In genomic region chr11:65868076-65868667, GRCh38 we compare ENCODE assay signal across 10 cellular contexts. TPM values are rescaled to one million over a fixed set of nuclear protein-coding genes. Genes with fewer than 3 reads are reported as not detected.
A peak's percentile ranks its signal among the peaks of the same experiment; 100 is the strongest.
DNase-seq lines count a peak whose midpoint lies in the region; ATAC-seq and TF ChIP-seq lines count a peak whose summit lies in the region.
"Had no signal": no experiment of that assay in that cellular context is flagged by ENCODE, and none has a peak within 500 bp of the region (broad histone marks: within the 10 kb centered on the region; RNA-seq: fewer than 3 reads in every experiment).

No MANE protein-coding gene starts in this region.

- no peak overlapping the region for H2AFZ ChIP-seq in PC-3 (ENCODE audit: low read length)

- POLR2A ChIA-PET in PC-3 (lab: Charles Lee; ENCODE audit: unreplicated experiment): interaction anchor here (0.6 kb wide), 1 partner anchor 32 kb away, joined by 3 read pairs; no protein-coding TSS in a partner anchor

- DNase-seq in activated CD4-positive, CD25-positive, alpha-beta regulatory T cell (lab: John Stamatoyannopoulos, UW): no peak
- peak; percentile 20 for DNase-seq in NCI-H345 (lab: John Stamatoyannopoulos, UW)
- peak; percentile 18 for DNase-seq in left ventricle myocardium inferior
- no peak for DNase-seq in NCI-H2196 (lab: John Stamatoyannopoulos, UW; ENCODE audit: unreplicated experiment)
- no peak for DNase-seq in PC-3
- DNase-seq: activated CD4-positive, alpha-beta T cell treated with anti-CD3 and anti-CD28 coated beads for 4 hours; gastrocnemius medialis had no signal

- H3K27me3 ChIP-seq in left ventricle myocardium inferior (ENCODE audit: low read depth): no peaks in the 10 kb centered on the region
- H3K27me3 ChIP-seq in rectal smooth muscle tissue (ENCODE audit: control insufficient read depth, insufficient read depth, low read length): no peaks in the 10 kb centered on the region
- no peaks in the 10 kb centered on the region for H3K27me3 ChIP-seq in PC-3 (ENCODE audit: low read length)
- H3K27me3 ChIP-seq: gastrocnemius medialis had no signal

- H3K4me1 ChIP-seq in left ventricle myocardium inferior (peaks cover 56% of the 10 kb centered on the region), rectal smooth muscle tissue (ENCODE audit: control insufficient read depth, insufficient read depth, low read length) (peaks cover 8% of the 10 kb centered on the region), PC-3 (ENCODE audit: insufficient read depth, low read length) (peaks cover 4% of the 10 kb centered on the region)

- H3K36me3 ChIP-seq in left ventricle myocardium inferior (peaks cover 62% of the 10 kb centered on the region), rectal smooth muscle tissue (ENCODE audit: control insufficient read depth, insufficient read depth, low read length) (peaks cover 23% of the 10 kb centered on the region), PC-3 (ENCODE audit: low read depth, low read length) (peaks cover 20% of the 10 kb centered on the region; the same call in 1 of the 2 replicates)

- H4K20me1 ChIP-seq in PC-3 (ENCODE audit: low read length): no peaks in the 10 kb centered on the region

- no TSS peak for BruUV-seq in PC-3 (replicated peaks; lab: Mats Ljungman, UMichigan)

- H3K27ac ChIP-seq in left ventricle myocardium inferior (replicated peaks) (no peak overlapping the region), rectal smooth muscle tissue (ENCODE audit: low read depth, low read length) (peak overlapping the region; percentile 9), PC-3 (ENCODE audit: low read length) (no peak overlapping the region)
- H3K27ac ChIP-seq: gastrocnemius medialis had no signal

- ATAC-seq in activated CD4-positive, CD25-positive, alpha-beta regulatory T cell treated with anti-CD3 and anti-CD28 coated beads, Interleukin-2, amount 50 U/mL, for 24 hours: peak; percentile 24 to 32
- ATAC-seq in PC-3 (no peak), GM18909 (IDR thresholded peaks at IDR 0.05; ENCODE audit: poor library complexity, unreplicated experiment) (no peak)
- ATAC-seq: gastrocnemius medialis had no signal

- H3F3A ChIP-seq in PC-3 (ENCODE audit: low read length, unreplicated experiment): no peaks in the 10 kb centered on the region

- H3K9me2 ChIP-seq in PC-3 (replicated peaks; ENCODE audit: low read length): no peaks in the 10 kb centered on the region

- H3K79me2 ChIP-seq in PC-3 (ENCODE audit: low read length): no peaks in the 10 kb centered on the region; the same call in 1 of the 2 replicates

- H3K9ac ChIP-seq in rectal smooth muscle tissue (ENCODE audit: low read length) (no peak overlapping the region), PC-3 (ENCODE audit: low read length) (no peak overlapping the region)

- no peak overlapping the region for H3K4me2 ChIP-seq in PC-3 (ENCODE audit: low read length)

- TF ChIP-seq CTCF in left ventricle myocardium inferior (IDR thresholded peaks at IDR 0.05; ENCODE audit: borderline replicate concordance): no peak
- TF ChIP-seq CTCF in PC-3 (conservative IDR thresholded peaks at IDR 0.05; ENCODE audit: low read depth, low read length): no peak

- intact Hi-C loops in left ventricle myocardium inferior (cut with micrococcal nuclease): no loop called here
- intact Hi-C loops in PC-3 (cut with micrococcal nuclease): no loop called here

- no peak overlapping the region for H3K4me3 ChIP-seq in left ventricle myocardium inferior
- H3K4me3 ChIP-seq in rectal smooth muscle tissue (ENCODE audit: low read length): no peak overlapping the region
- H3K4me3 ChIP-seq in PC-3 (ENCODE audit: low read length): no peak overlapping the region
- H3K4me3 ChIP-seq: gastrocnemius medialis had no signal

- CTCF ChIA-PET in PC-3 (lab: Charles Lee): interaction anchor here (0.7 kb wide), 1 partner anchor 8 kb away, joined by 4 read pairs; the partner anchor contains the start of gene MUS81

- H3K9me3 ChIP-seq in left ventricle myocardium inferior (replicated peaks) (no peaks in the 10 kb centered on the region), PC-3 (ENCODE audit: low read length) (no peaks in the 10 kb centered on the region)
- H3K9me3 ChIP-seq: gastrocnemius medialis had no signal

RNA-seq across cellular contexts. Expression of gene EFEMP2, which starts 4.4 kb away (rescaled TPM):
- total RNA-seq in left ventricle myocardium inferior (85.1 TPM), PC-3 (2014; rRNA removed) (2.6 and 4.5 TPM in 2 replicates)

RNA-seq across cellular contexts. Expression of gene MUS81, which starts 7.9 kb away (rescaled TPM):
- 31.5 TPM for total RNA-seq in left ventricle myocardium inferior
- 82.0 and 94.6 TPM in 2 replicates for total RNA-seq in PC-3 (2014; rRNA removed)

RNA-seq across cellular contexts. Expression of gene CFL1, which starts 10.2 kb away (rescaled TPM):
- 299 TPM for total RNA-seq in left ventricle myocardium inferior
- 2,710 and 3,139 TPM in 2 replicates for total RNA-seq in PC-3 (2014; rRNA removed)

RNA-seq across cellular contexts. Expression of gene CTSW, which starts 11.5 kb away (rescaled TPM):
- 0.49 TPM for total RNA-seq in left ventricle myocardium inferior
- total RNA-seq in PC-3 (2014; rRNA removed): 0.11 TPM in 1 of 2 replicates, not detected in the other

RNA-seq across cellular contexts. Expression of gene FIBP, which starts 20.1 kb away (rescaled TPM):
- 42.2 TPM for total RNA-seq in left ventricle myocardium inferior
- total RNA-seq in PC-3 (2014; rRNA removed): 221 TPM in 2 replicates

Comparison
In these comparisons a context has a peak if more than half of its experiments do, and no peak if none do; other contexts are left out.
1. ATAC-seq: peak in activated CD4-positive, CD25-positive, alpha-beta regulatory T cell treated with anti-CD3 and anti-CD28 coated beads, Interleukin-2, amount 50 U/mL, for 24 hours (2 of 2); none in PC-3 (single experiment) and GM18909 (single experiment).
2. DNase-seq: peak in NCI-H345 (single experiment) and left ventricle myocardium inferior (single experiment); none in activated CD4-positive, CD25-positive, alpha-beta regulatory T cell (0 of 4), NCI-H2196 (single experiment) and PC-3 (single experiment).
3. RNA of gene EFEMP2, which starts 4.4 kb away (total RNA-seq): 85.1 TPM in left ventricle myocardium inferior (single experiment); 2.6 to 4.5 TPM in PC-3; every median in the first group is over 10 times any median in the second.